ENCODE assay signal across 1 cellular context in the genomic region with DNA sequence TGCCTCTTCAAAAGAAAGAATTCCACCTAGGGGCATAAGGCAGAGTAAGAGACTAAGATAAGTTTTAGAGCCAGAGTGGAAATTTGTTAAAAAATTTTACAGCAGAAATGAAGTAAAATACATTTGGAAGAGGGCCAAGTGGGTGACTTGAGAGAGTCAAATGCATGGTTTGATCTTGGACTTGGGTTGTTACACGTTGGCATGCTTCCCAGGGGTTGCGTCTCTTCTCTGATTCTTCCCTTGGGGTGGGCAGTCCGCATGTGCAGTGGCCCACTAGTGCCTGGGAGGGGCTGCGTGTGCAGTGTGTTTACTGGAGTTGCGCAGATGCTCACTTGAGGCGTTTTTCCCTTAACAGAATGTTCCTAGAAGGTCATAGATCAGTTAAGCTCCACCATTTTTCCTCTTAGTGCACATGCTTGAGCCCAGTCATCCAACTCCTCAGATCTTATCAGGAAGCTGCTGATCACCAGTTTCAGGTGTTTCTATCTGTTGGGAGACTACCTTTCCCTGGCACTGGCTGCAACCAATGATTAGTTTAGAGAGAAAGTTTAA.
TF ChIP-seq lines count a peak whose summit lies in the region.

No MANE protein-coding gene starts in this region.

TF ChIP-seq in GM23338, 12 proteins besides CTCF, POLR2A, EP300 and RAD21 (continued from another document):
- no peak for TF ChIP-seq POLR2AphosphoS5 (IDR thresholded peaks at IDR 0.05; ENCODE audit: low read depth)
